ENCODE assay signal across 13 cellular contexts in the genomic region with DNA sequence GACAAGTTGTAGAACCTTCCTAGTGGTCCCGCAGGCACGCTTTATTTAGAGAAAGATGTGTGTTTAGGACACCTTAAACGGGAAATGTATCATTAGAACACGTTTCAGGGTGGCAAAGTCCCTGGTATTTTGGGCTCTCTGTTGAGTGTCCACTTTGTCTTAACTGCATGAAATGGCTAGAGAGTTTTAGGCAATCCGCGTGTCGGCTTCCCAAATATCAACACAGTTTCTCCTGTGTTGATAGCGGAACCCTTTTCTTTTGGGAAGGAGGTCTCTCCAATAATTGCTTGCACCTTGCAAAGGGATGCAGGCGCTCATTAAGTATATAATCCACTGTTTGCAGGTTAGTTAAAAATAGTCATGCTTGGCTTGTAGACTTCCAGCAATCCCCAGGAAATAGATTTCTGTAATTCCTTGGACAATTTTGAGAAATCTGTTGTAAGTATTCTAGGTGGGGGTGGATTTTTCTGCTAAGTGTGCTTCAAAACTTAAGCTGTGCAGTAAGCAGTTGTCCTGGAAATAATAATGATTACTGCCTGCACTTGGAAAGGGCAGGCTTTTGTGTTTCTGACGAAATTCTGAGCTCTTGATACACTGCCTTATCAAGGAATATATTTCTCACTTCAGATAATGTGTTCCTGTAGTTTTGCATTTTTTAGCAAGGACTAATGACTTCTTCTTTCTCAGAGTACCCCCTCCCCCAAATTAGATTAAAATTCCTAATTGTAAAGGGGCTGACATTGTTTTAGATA. TPM values are rescaled to one million over a fixed set of nuclear protein-coding genes. Genes with fewer than 3 reads are reported as not detected.
A peak's percentile ranks its signal among the peaks of the same experiment; 100 is the strongest.
DNase-seq lines count a peak whose midpoint lies in the region; ATAC-seq and TF ChIP-seq lines count a peak whose summit lies in the region.
"Had no signal": no experiment of that assay in that cellular context is flagged by ENCODE, and none has a peak within 500 bp of the region (broad histone marks: within the 10 kb centered on the region; RNA-seq: fewer than 3 reads in every experiment).

No MANE protein-coding gene starts in this region.

- H3K4me1 Mint-ChIP-seq in naive thymus-derived CD4-positive, alpha-beta T cell = peaks cover 0 to 8% (median 3%) of the 10 kb centered on the region in 7 donors

- POLR2A ChIA-PET in naive thymus-derived CD4-positive, alpha-beta T cell (lab: Charles Lee) = no interaction called here

- H3K4me1 ChIP-seq in HUES48 (ENCODE audit: control insufficient read depth, insufficient read depth, low read length) = peaks cover 7% of the 10 kb centered on the region
- no peaks in the 10 kb centered on the region for H3K4me1 ChIP-seq in naive thymus-derived CD4-positive, alpha-beta T cell (ENCODE audit: control insufficient read depth in 2 of 2, insufficient read depth in 2 of 2, low read length in 2 of 2)

- no peak overlapping the region for H3K9ac ChIP-seq in HUES48 (ENCODE audit: low read depth, low read length)

- peaks cover 39 to 59% (median 46%) of the 10 kb centered on the region in 5 donors for H3K27me3 Mint-ChIP-seq in naive thymus-derived CD4-positive, alpha-beta T cell

- CTCF ChIA-PET in naive thymus-derived CD4-positive, alpha-beta T cell (lab: Charles Lee) = no interaction called here

- no peak overlapping the region for H3K27ac Mint-ChIP-seq in naive thymus-derived CD4-positive, alpha-beta T cell
- H3K27ac Mint-ChIP-seq: effector memory CD8-positive, alpha-beta T cell had no signal

- H3K9me3 ChIP-seq in HUES48 (ENCODE audit: control insufficient read depth, insufficient read depth, low read length) = no peaks in the 10 kb centered on the region
- no peaks in the 10 kb centered on the region for H3K9me3 ChIP-seq in naive thymus-derived CD4-positive, alpha-beta T cell (ENCODE audit: control insufficient read depth in 2 of 3, low read length in 3 of 3)
- H3K9me3 ChIP-seq: tibial artery had no signal

- intact Hi-C loops in dorsolateral prefrontal cortex (cut with DNase I) = no loop called here
- intact Hi-C loops in naive thymus-derived CD4-positive, alpha-beta T cell (cut with micrococcal nuclease) = no loop called here

- H3K4me3 ChIP-seq in AG09309 (ENCODE audit: control insufficient read depth, low read depth, low read length) (peak overlapping the region; percentile 65), HUES48 (ENCODE audit: low read depth, low read length) (peak overlapping the region; percentile 78), dorsolateral prefrontal cortex (peak overlapping the region; percentile 30 to 76 (median 60))
- H3K4me3 ChIP-seq in naive thymus-derived CD4-positive, alpha-beta T cell (ENCODE audit: low read length) = no peak overlapping the region
- H3K4me3 ChIP-seq: lung had no signal

- H3K36me3 ChIP-seq in HUES48 (ENCODE audit: control insufficient read depth, insufficient read depth, low read length) = no peaks in the 10 kb centered on the region
- no peaks in the 10 kb centered on the region for H3K36me3 ChIP-seq in naive thymus-derived CD4-positive, alpha-beta T cell (ENCODE audit: control insufficient read depth in 2 of 3, insufficient read depth in 3 of 3, low read length in 3 of 3)
- H3K36me3 ChIP-seq: tibial artery had no signal

- H3K27me3 ChIP-seq in HUES48 (ENCODE audit: control insufficient read depth, insufficient read depth, low read length) (peaks cover 40% of the 10 kb centered on the region), dorsolateral prefrontal cortex (peaks cover 0 to 14% (median 0%) of the 10 kb centered on the region in 45 donors)
- no peaks in the 10 kb centered on the region for H3K27me3 ChIP-seq in naive thymus-derived CD4-positive, alpha-beta T cell (ENCODE audit: control insufficient read depth in 2 of 2, insufficient read depth in 2 of 2, low read length in 2 of 2)

- peak overlapping the region in 6 of 10 donors; percentile 3 to 47 (median 20) for H3K4me3 Mint-ChIP-seq in naive thymus-derived CD4-positive, alpha-beta T cell
- H3K4me3 Mint-ChIP-seq: activated T-cell treated with anti-CD3 and anti-CD28 coated beads, Interleukin-2, amount 50 U/mL, for 4 hours; effector memory CD8-positive, alpha-beta T cell had no signal

- ATAC-seq in naive thymus-derived CD4-positive, alpha-beta T cell = no peak
- ATAC-seq: effector memory CD8-positive, alpha-beta T cell had no signal

- H3K36me3 Mint-ChIP-seq in naive thymus-derived CD4-positive, alpha-beta T cell = no peaks in the 10 kb centered on the region

- no peaks in the 10 kb centered on the region for H3K9me3 Mint-ChIP-seq in naive thymus-derived CD4-positive, alpha-beta T cell
- H3K9me3 Mint-ChIP-seq: activated T-cell treated with anti-CD3 and anti-CD28 coated beads, Interleukin-2, amount 50 U/mL, for 4 hours; effector memory CD8-positive, alpha-beta T cell had no signal

- no peak overlapping the region for H3K27ac ChIP-seq in HUES48 (ENCODE audit: low read depth, low read length)
- peak overlapping the region in 23 of 59 donors; percentile 21 to 81 (median 57) for H3K27ac ChIP-seq in dorsolateral prefrontal cortex
- no peak overlapping the region for H3K27ac ChIP-seq in naive thymus-derived CD4-positive, alpha-beta T cell (ENCODE audit: low read depth, low read length)
- H3K27ac ChIP-seq: tibial artery had no signal

- no peak for TF ChIP-seq CTCF in AG09309 (IDR thresholded peaks at IDR 0.05; ENCODE audit: control insufficient read depth, insufficient read depth, low read depth, low read length, missing control alignments)
- no peak for TF ChIP-seq CTCF in dorsolateral prefrontal cortex (IDR thresholded peaks at IDR 0.05 in 54 of 56, conservative IDR thresholded peaks at IDR 0.05 in 2 of 56; ENCODE audit: low read depth in 1 of 56, partially characterized antibody in 56 of 56)

- DNase-seq in AG09309 (ENCODE audit: low read depth) = no peak
- peak in 1 of 10 donors; percentile 20 for DNase-seq in dorsolateral prefrontal cortex
- no peak for DNase-seq in naive thymus-derived CD4-positive, alpha-beta T cell
- no peak for DNase-seq in SIG-M5 (lab: John Stamatoyannopoulos, UW)
- DNase-seq in NCI-H187 (lab: John Stamatoyannopoulos, UW) = no peak
- no peak for DNase-seq in activated CD4-positive, alpha-beta T cell treated with anti-CD3 and anti-CD28 coated beads for 4 hours
- DNase-seq in MV-4-11 (lab: John Stamatoyannopoulos, UW) = no peak
- DNase-seq: activated T-cell treated with anti-CD3 and anti-CD28 coated beads, Interleukin-2, amount 50 U/mL, for 4 hours; effector memory CD8-positive, alpha-beta T cell; NCI-H226; tibial artery had no signal

RNA-seq across cellular contexts. Expression of gene KIAA1549L, which starts 1.4 kb away (rescaled TPM):
- 100 to 1,000 TPM in 88 of 120 experiments, 10 to 100 TPM in 32; 33.8 to 180 (median 116) TPM for total RNA-seq in dorsolateral prefrontal cortex
- not detected for total RNA-seq in naive thymus-derived CD4-positive, alpha-beta T cell
- not detected for polyA plus RNA-seq in naive thymus-derived CD4-positive, alpha-beta T cell
- total RNA-seq: activated T-cell treated with anti-CD3 and anti-CD28 coated beads, Interleukin-2, amount 50 U/mL, for 4 hours had no signal

Comparison
In these comparisons a context has a peak if more than half of its experiments do, and no peak if none do; other contexts are left out.
1. RNA of gene KIAA1549L, which starts 1.4 kb away (total RNA-seq): 33.8 to 180 TPM in dorsolateral prefrontal cortex; not detected in naive thymus-derived CD4-positive, alpha-beta T cell; every median in the first group is over 10 times any median in the second.